Comparison of ENCODE assay signal across 1 cellular context in the genomic region with DNA sequence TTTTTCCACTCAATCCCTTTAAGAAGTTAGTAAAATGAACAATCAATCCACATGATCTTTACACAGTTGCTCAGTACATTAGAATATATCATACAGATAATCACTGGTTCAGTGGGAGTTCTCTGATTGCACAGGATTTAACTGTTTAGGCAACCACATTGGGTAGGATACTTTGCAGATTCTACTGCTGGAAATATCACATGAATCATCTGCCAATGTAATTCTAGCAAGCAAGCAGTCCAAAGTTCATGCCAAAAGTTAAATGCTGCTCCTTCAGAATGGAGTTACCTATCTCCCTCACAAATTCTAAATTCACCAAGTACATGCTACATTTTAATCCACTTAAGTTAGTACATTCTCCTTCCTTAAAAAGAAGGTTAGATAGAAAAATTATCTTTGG.
TF ChIP-seq lines count a peak whose summit lies in the region.

No MANE protein-coding gene starts in this region.

TF ChIP-seq in IMR-90, 13 proteins besides CTCF, POLR2A, EP300 and RAD21:
- TF ChIP-seq RCOR1 (IDR thresholded peaks at IDR 0.05; ENCODE audit: insufficient replicate concordance, low read length) (no peak), BHLHE40 (IDR thresholded peaks at IDR 0.05; ENCODE audit: low read depth, low read length) (no peak), MXI1 (IDR thresholded peaks at IDR 0.05; ENCODE audit: borderline replicate concordance, low read depth, low read length) (no peak), CEBPB (IDR thresholded peaks at IDR 0.05; ENCODE audit: low read depth, low read length) (no peak), SMC3 (IDR thresholded peaks at IDR 0.05; ENCODE audit: low read depth, low read length) (no peak), ELK1 (IDR thresholded peaks at IDR 0.05; ENCODE audit: borderline replicate concordance, low read depth, low read length) (no peak), MAFK (IDR thresholded peaks at IDR 0.05; ENCODE audit: low read depth, low read length) (no peak)
- TF ChIP-seq, protein P1, sequence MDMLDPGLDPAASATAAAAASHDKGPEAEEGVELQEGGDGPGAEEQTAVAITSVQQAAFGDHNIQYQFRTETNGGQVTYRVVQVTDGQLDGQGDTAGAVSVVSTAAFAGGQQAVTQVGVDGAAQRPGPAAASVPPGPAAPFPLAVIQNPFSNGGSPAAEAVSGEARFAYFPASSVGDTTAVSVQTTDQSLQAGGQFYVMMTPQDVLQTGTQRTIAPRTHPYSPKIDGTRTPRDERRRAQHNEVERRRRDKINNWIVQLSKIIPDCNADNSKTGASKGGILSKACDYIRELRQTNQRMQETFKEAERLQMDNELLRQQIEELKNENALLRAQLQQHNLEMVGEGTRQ (IDR thresholded peaks at IDR 0.05; ENCODE audit: low read depth, low read length): no peak
